Comparison of ENCODE assay signal across 17 cellular contexts in the genomic region with DNA sequence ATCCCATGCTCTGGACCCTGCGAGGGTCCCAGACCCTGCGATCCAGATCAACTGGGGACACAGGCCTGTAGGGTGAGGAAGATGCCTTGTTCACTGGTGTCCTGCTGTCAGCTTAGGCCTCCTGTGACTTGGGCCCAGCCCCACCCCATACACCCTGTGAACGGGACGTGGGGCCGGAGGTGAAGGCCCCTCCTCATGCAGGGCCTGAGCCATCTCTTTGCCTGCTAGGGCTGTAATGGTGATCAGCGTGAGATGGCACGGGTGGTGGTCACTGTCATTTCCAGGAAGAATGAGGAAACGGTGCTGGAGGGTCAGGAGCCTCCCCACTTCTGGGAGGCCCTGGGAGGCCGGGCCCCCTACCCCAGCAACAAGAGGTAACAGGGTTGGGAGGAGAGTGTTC. TPM values are rescaled to one million over a fixed set of nuclear protein-coding genes. Genes with fewer than 3 reads are reported as not detected.
DNase-seq lines count a peak whose midpoint lies in the region; ATAC-seq, FAIRE-seq and TF ChIP-seq lines count a peak whose summit lies in the region.
"Had no signal": no experiment of that assay in that cellular context is flagged by ENCODE, and none has a peak within 500 bp of the region (broad histone marks: within the 10 kb centered on the region; RNA-seq: fewer than 3 reads in every experiment).

No MANE protein-coding gene starts in this region.

- H3K9me3 Mint-ChIP-seq in chondrocyte (ENCODE audit: low read depth) (no peaks in the 10 kb centered on the region), osteocyte (ENCODE audit: unreplicated experiment) (no peaks in the 10 kb centered on the region)

- H3K27ac Mint-ChIP-seq in chondrocyte (ENCODE audit: unreplicated experiment) (no peak overlapping the region), osteocyte (ENCODE audit: unreplicated experiment) (peak overlapping the region; percentile 63)

- H3K4me3 ChIP-seq in left ventricle myocardium inferior (no peak overlapping the region), aorta (ENCODE audit: low read length in 2 of 2) (no peak overlapping the region)
- H3K4me3 ChIP-seq: esophagus muscularis mucosa, smooth muscle cell had no signal

- DNase-seq in left ventricle myocardium inferior, result no peak
- no peak for DNase-seq in left cardiac atrium
- peak; percentile 70 for DNase-seq in chondrocyte (ENCODE audit: low spot score)
- no peak for DNase-seq in osteocyte (ENCODE audit: extremely low spot score, unreplicated experiment)
- peak; percentile 43 to 67 for DNase-seq in aorta
- DNase-seq in NCI-H2107 (lab: John Stamatoyannopoulos, UW), result no peak
- DNase-seq in stimulated activated CD4-positive, alpha-beta T cell treated with anti-CD3 and anti-CD28 coated beads, Interleukin-1b, Interleukin-23, amount 100 ng/mL, for 48 hours, result no peak
- DNase-seq in H54 (ENCODE audit: insufficient read length, low spot score), result no peak
- DNase-seq: NCI-H2081, NCI-H748 treated with DMSO at 0.1 percent for 48 hours had no signal

- no peaks in the 10 kb centered on the region for H3K9me3 ChIP-seq in left ventricle myocardium inferior (replicated peaks)
- no peaks in the 10 kb centered on the region for H3K9me3 ChIP-seq in aorta (ENCODE audit: control insufficient read depth, low read length)
- H3K9me3 ChIP-seq: Caco-2, esophagus muscularis mucosa had no signal

- WGBS in aorta, 2 donors, result 80 to 88% methylated on average over 9 of the region's 9 CpGs

- H3K36me3 ChIP-seq in left ventricle myocardium inferior, result peaks cover 14% of the 10 kb centered on the region
- H3K36me3 ChIP-seq in aorta (ENCODE audit: control insufficient read depth in 1 of 2, insufficient read depth in 2 of 2, low read length in 1 of 2), result no peaks in the 10 kb centered on the region

- H3K4me1 Mint-ChIP-seq in chondrocyte (ENCODE audit: low read depth) (peaks cover 18% of the 10 kb centered on the region), osteocyte (ENCODE audit: unreplicated experiment) (peaks cover 16% of the 10 kb centered on the region)

- intact Hi-C loops in left ventricle myocardium inferior (cut with micrococcal nuclease), result no loop called here
- intact Hi-C loops in left cardiac atrium (cut with DNase I), result loop anchor here in 1 of 2 donors (10.0 kb wide), 1 partner anchor 148 kb away; no protein-coding TSS in a partner anchor
- intact Hi-C loops in aorta (cut with DNase I), result no loop called here

- peaks cover 44% of the 10 kb centered on the region for H3K4me1 ChIP-seq in left ventricle myocardium inferior
- no peaks in the 10 kb centered on the region for H3K4me1 ChIP-seq in aorta (ENCODE audit: control insufficient read depth in 1 of 2, insufficient read depth in 2 of 2, low read length in 2 of 2)

- H3K27me3 ChIP-seq in left ventricle myocardium inferior (ENCODE audit: low read depth), result no peaks in the 10 kb centered on the region
- no peaks in the 10 kb centered on the region for H3K27me3 ChIP-seq in aorta (ENCODE audit: control insufficient read depth in 1 of 2, insufficient read depth in 2 of 2, low read length in 1 of 2)
- H3K27me3 ChIP-seq: esophagus muscularis mucosa had no signal

- no peak for ATAC-seq in left cardiac atrium
- ATAC-seq in aorta (ENCODE audit: low FRiP score), result no peak

- no peak for TF ChIP-seq POLR2A in H54 (IDR thresholded peaks at IDR 0.05; ENCODE audit: low read depth, low read length)

- peaks cover 4% of the 10 kb centered on the region for H3K36me3 Mint-ChIP-seq in chondrocyte (ENCODE audit: low read depth)
- H3K36me3 Mint-ChIP-seq in osteocyte (ENCODE audit: unreplicated experiment), result no peaks in the 10 kb centered on the region

- no peak for TF ChIP-seq CTCF in left ventricle myocardium inferior (IDR thresholded peaks at IDR 0.05; ENCODE audit: borderline replicate concordance)
- no peak for TF ChIP-seq CTCF in chondrocyte (IDR thresholded peaks at IDR 0.05)
- no peak for TF ChIP-seq CTCF in osteocyte (IDR thresholded peaks at IDR 0.05)

- H3K27me3 Mint-ChIP-seq in chondrocyte (ENCODE audit: low read depth) (no peaks in the 10 kb centered on the region), osteocyte (ENCODE audit: unreplicated experiment) (no peaks in the 10 kb centered on the region)

- H3K27ac ChIP-seq in left ventricle myocardium inferior (replicated peaks) (peak overlapping the region; percentile 71), aorta (ENCODE audit: low read depth in 1 of 2, low read length in 2 of 2) (no peak overlapping the region)

- FAIRE-seq in H54 (lab: Jason Lieb, UNC), result no peak
- FAIRE-seq: GM12892, RCC 7860 had no signal

- H3K4me3 Mint-ChIP-seq in chondrocyte (ENCODE audit: unreplicated experiment), result no peak overlapping the region
- H3K4me3 Mint-ChIP-seq in osteocyte (ENCODE audit: unreplicated experiment), result no peak overlapping the region

RNA-seq across cellular contexts. Expression of gene VILL, which starts 12.4 kb away (rescaled TPM):
- total RNA-seq in left ventricle myocardium inferior (3.6 TPM), left cardiac atrium (1 to 10 TPM; 6.1 to 6.2 TPM), chondrocyte (1.7 to 2.6 TPM (median 1.7 TPM) in 3 replicates), osteocyte (2.3 and 2.7 TPM in 2 replicates), aorta (10 to 100 TPM in 1 of 2 donors, 1 to 10 TPM in 1; 3.9 to 10.9 TPM)
- 10 to 100 TPM; 15.4 to 37.1 TPM for polyA plus RNA-seq in aorta

RNA-seq across cellular contexts. Expression of gene PLCD1, which starts 26.5 kb away (rescaled TPM):
- total RNA-seq in left ventricle myocardium inferior (10.3 TPM), left cardiac atrium (10 to 100 TPM; 10.8 to 12.3 TPM), chondrocyte (19.0 to 28.2 TPM (median 23.6 TPM) in 3 replicates), osteocyte (21.8 and 22.8 TPM in 2 replicates), aorta (10 to 100 TPM; 37.1 to 53.8 TPM)
- 10 to 100 TPM; 30.8 to 59.7 TPM for polyA plus RNA-seq in aorta

RNA-seq across cellular contexts. Expression of gene DLEC1, which starts 36.1 kb away (rescaled TPM):
- 0.08 TPM for total RNA-seq in left ventricle myocardium inferior
- total RNA-seq in left cardiac atrium, result under 1 TPM; 0.29 to 0.82 TPM
- total RNA-seq in chondrocyte, result 0.17 to 0.29 TPM (median 0.18 TPM) in 3 replicates
- 0.24 and 0.62 TPM in 2 replicates for total RNA-seq in osteocyte
- under 1 TPM; 0.26 to 0.69 TPM for total RNA-seq in aorta
- polyA plus RNA-seq in aorta, result under 1 TPM; 0.25 to 0.59 TPM
- total RNA-seq: glomerular endothelial cell, IMR-90 had no signal

Comparison
In these comparisons a context has a peak if more than half of its experiments do, and no peak if none do; other contexts are left out.
1. DNase-seq: peak in chondrocyte (single experiment) and aorta (2 of 2); none in left ventricle myocardium inferior (single experiment), left cardiac atrium (single experiment), osteocyte (single experiment), NCI-H2107 (single experiment), stimulated activated CD4-positive, alpha-beta T cell treated with anti-CD3 and anti-CD28 coated beads, Interleukin-1b, Interleukin-23, amount 100 ng/mL, for 48 hours (single experiment) and H54 (single experiment).